Comparison of ENCODE assay signal across 1 cellular context in the genomic region with DNA sequence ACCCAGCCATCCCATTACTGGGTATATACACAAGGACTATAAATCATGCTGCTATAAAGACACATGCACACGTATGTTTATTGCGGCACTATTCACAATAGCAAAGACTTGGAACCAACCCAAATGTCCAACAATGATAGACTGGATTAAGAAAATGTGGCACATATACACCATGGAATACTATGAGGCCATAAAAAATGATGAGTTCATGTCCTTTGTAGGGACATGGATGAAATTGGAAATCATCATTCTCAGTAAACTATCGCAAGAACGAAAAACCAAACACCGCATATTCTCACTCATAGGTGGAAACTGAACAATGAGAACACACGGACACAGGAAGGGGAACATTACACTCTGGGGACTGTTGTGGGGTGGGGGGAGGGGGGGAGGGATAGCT.
TF ChIP-seq lines count a peak whose summit lies in the region.

No MANE protein-coding gene starts in this region.

TF ChIP-seq in K562, 482 proteins besides CTCF, POLR2A, EP300 and RAD21:
- 0 out of 2 replicates have a peak, but pooled peaks have one; percentile 27 for TF ChIP-seq ZNF551 (CRISPR knock-in tag; IDR thresholded peaks at IDR 0.05)
